Comparison of ENCODE assay signal across 9 cellular contexts in genomic region chr18:55401275-55401620, GRCh38.
DNase-seq lines count a peak whose midpoint lies in the region; ATAC-seq and TF ChIP-seq lines count a peak whose summit lies in the region.
"Had no signal": no experiment of that assay in that cellular context is flagged by ENCODE, and none has a peak within 500 bp of the region (broad histone marks: within the 10 kb centered on the region; RNA-seq: fewer than 3 reads in every experiment).

No MANE protein-coding gene starts in this region.

- no peak for TF ChIP-seq POLR2A in tibial nerve (IDR thresholded peaks at IDR 0.05)

- H3K27ac ChIP-seq in SK-N-MC (peak overlapping the region; percentile 89), esophagus (ENCODE audit: low read depth in 2 of 2, low read length in 1 of 2) (peak overlapping the region; percentile 32 to 55), tibial nerve (peak overlapping the region in 3 of 4 donors; percentile 21 to 61 (median 55))

- H3K36me3 ChIP-seq in SK-N-MC (ENCODE audit: insufficient read depth, low read length) = no peaks in the 10 kb centered on the region
- no peaks in the 10 kb centered on the region for H3K36me3 ChIP-seq in esophagus (ENCODE audit: control insufficient read depth in 2 of 2, insufficient read depth in 2 of 2, low read length in 1 of 2)
- no peaks in the 10 kb centered on the region for H3K36me3 ChIP-seq in tibial nerve

- WGBS in esophagus, 2 donors = 64 to 67% methylated on average over 5 of the region's 5 CpGs
- 63 to 73% methylated on average over 5 of the region's 5 CpGs for WGBS in tibial nerve, 2 donors

- H3K36me3 Mint-ChIP-seq in neural crest cell (ENCODE audit: low read depth) = no peaks in the 10 kb centered on the region

- TF ChIP-seq CTCF in neural crest cell (conservative IDR thresholded peaks at IDR 0.05) (no peak), tibial nerve (IDR thresholded peaks at IDR 0.05) (no peak)

- no peak for TF ChIP-seq EP300 in tibial nerve (IDR thresholded peaks at IDR 0.05)

- no peaks in the 10 kb centered on the region for H3K9me3 ChIP-seq in SK-N-MC (ENCODE audit: low read depth, low read length)
- H3K9me3 ChIP-seq in esophagus (ENCODE audit: control insufficient read depth in 2 of 2, insufficient read depth in 1 of 2, low read depth in 1 of 2, low read length in 1 of 2) = no peaks in the 10 kb centered on the region
- no peaks in the 10 kb centered on the region for H3K9me3 ChIP-seq in tibial nerve

- no peak for ATAC-seq in esophagus mucosa

- H3K4me3 ChIP-seq in SK-N-MC = peak overlapping the region; percentile 79
- peak overlapping the region in 1 of 2 donors; percentile 1 for H3K4me3 ChIP-seq in esophagus (ENCODE audit: low read depth in 1 of 2, low read length in 2 of 2)
- H3K4me3 ChIP-seq in tibial nerve = peak overlapping the region in 1 of 4 donors; percentile 29

- H3K4me1 ChIP-seq in esophagus (ENCODE audit: control insufficient read depth in 2 of 2, insufficient read depth in 2 of 2, low read length in 1 of 2) (peaks cover 0 to 3% of the 10 kb centered on the region in 2 donors), tibial nerve (peaks cover 0 to 61% (median 12%) of the 10 kb centered on the region in 4 donors)

- no peaks in the 10 kb centered on the region for H3K9me3 Mint-ChIP-seq in neural crest cell

- no peak overlapping the region for H3K27ac Mint-ChIP-seq in neural crest cell (ENCODE audit: unreplicated experiment)

- peaks cover 66% of the 10 kb centered on the region for H3K4me1 Mint-ChIP-seq in neural crest cell

- peak overlapping the region; percentile 36 for H3K4me3 Mint-ChIP-seq in neural crest cell

- DNase-seq in SK-N-MC (ENCODE audit: low read depth, low spot score) = no peak
- DNase-seq in neural crest cell (ENCODE audit: low read depth, low spot score) = no peak
- DNase-seq in tibial nerve (ENCODE audit: low spot score in 2 of 2) = no peak
- no peak for DNase-seq in KG1 (lab: John Stamatoyannopoulos, UW)
- no peak for DNase-seq in NCI-H510A treated with DMSO at 0.1 percent for 48 hours (lab: John Stamatoyannopoulos, UW)
- DNase-seq in RKO (ENCODE audit: low spot score) = no peak
- DNase-seq: stimulated activated naive CD4-positive, alpha-beta T cell treated with Interleukin-2 at 50 U/mL for 16 hours had no signal

- no peaks in the 10 kb centered on the region for H3K27me3 Mint-ChIP-seq in neural crest cell (ENCODE audit: low read depth)

- H3K27me3 ChIP-seq in esophagus (ENCODE audit: control insufficient read depth in 1 of 2, insufficient read depth in 2 of 2, low read length in 2 of 2) (no peaks in the 10 kb centered on the region), tibial nerve (no peaks in the 10 kb centered on the region)

- peak overlapping the region; percentile 45 for H3K9ac ChIP-seq in SK-N-MC (ENCODE audit: insufficient read length)
